Comparison of ENCODE assay signal across 14 cellular contexts in the genomic region with DNA sequence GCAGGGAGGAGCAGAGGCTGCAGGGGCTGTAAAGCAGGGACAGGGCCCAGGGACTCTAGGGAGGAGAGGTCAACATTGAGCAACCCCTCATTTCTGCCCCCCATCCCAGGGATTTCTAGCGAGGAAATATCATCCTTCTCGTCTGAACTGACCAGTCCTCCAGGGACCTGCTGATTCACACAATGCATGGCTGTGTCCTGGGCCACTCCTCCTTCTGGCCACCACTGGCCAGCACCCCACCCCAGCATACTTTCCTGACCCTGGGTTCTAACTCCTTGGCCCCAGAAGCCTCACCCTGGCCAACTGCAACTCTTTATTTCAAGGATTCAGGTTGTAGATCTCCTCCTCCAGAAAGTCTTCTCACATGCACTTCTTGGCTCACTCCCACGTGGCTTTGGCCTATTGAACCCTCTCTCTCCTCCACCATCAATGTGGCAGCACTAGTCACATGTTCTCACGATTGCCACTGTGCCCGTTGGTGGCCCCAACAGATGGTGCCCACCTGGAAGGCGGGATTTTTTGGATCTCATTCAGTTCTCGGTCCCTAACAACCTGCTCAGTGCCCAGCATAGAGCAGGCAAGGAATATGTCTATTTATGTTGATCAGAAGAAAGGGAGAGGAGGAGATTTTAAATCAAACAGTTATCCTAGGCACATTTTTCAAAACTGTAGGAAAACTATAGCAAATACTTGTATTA. TPM values are rescaled to one million over a fixed set of nuclear protein-coding genes. Genes with fewer than 3 reads are reported as not detected.
DNase-seq lines count a peak whose midpoint lies in the region; ATAC-seq and TF ChIP-seq lines count a peak whose summit lies in the region.
"Had no signal": no experiment of that assay in that cellular context is flagged by ENCODE, and none has a peak within 500 bp of the region (broad histone marks: within the 10 kb centered on the region; RNA-seq: fewer than 3 reads in every experiment).

No MANE protein-coding gene starts in this region.

- H3K27me3 Mint-ChIP-seq in endothelial cell (ENCODE audit: unreplicated experiment), result peaks cover 8% of the 10 kb centered on the region

- H3K27ac ChIP-seq in muscle layer of duodenum (ENCODE audit: low read length), result peak overlapping the region; percentile 61
- H3K27ac ChIP-seq in temporal lobe (ENCODE audit: low read depth, low read length), result peak overlapping the region; percentile 96

- H3K36me3 ChIP-seq in muscle layer of duodenum (ENCODE audit: control insufficient read depth in 1 of 2, insufficient read depth in 2 of 2, low read length in 2 of 2), result no peaks in the 10 kb centered on the region

- no peaks in the 10 kb centered on the region for H3K27me3 ChIP-seq in muscle layer of duodenum (ENCODE audit: low read depth, low read length)

- H3K4me1 Mint-ChIP-seq in endothelial cell (ENCODE audit: unreplicated experiment), result peaks cover 45% of the 10 kb centered on the region
- H3K4me1 Mint-ChIP-seq: immature natural killer cell had no signal

- H3K4me3 Mint-ChIP-seq in endothelial cell (ENCODE audit: unreplicated experiment), result no peak overlapping the region
- H3K4me3 Mint-ChIP-seq: immature natural killer cell had no signal

- DNase-seq in NCI-H2171 (lab: John Stamatoyannopoulos, UW), result peak; percentile 45
- no peak for DNase-seq in endothelial cell (ENCODE audit: low spot score)
- DNase-seq in stimulated activated CD4-positive, alpha-beta T cell treated with anti-CD3 and anti-CD28 coated beads, Interleukin-1b, Interleukin-23, amount 100 ng/mL, for 48 hours, result no peak
- no peak for DNase-seq in central memory CD4-positive, alpha-beta T cell
- no peak for DNase-seq in NCI-H510A (lab: John Stamatoyannopoulos, UW)
- DNase-seq: activated T-cell treated with anti-CD3 and anti-CD28 coated beads for 4 hours; HCEC 1CT; immature natural killer cell; NCI-H2227 treated with DMSO at 0.1 percent for 48 hours; retina; stimulated activated naive CD8-positive, alpha-beta T cell treated with anti-CD3 and anti-CD28 coated beads, Interleukin-15, Interleukin-2, amounts not matched to agents 100 U/mL and 50 U/mL, for 24 hours had no signal

- H3K9me3 ChIP-seq in muscle layer of duodenum (ENCODE audit: control insufficient read depth in 1 of 2, low read length in 2 of 2), result no peaks in the 10 kb centered on the region

- no peak overlapping the region for H3K4me3 ChIP-seq in muscle layer of duodenum (ENCODE audit: low read depth in 1 of 2, low read length in 2 of 2)

- H3K9me3 Mint-ChIP-seq in endothelial cell (ENCODE audit: unreplicated experiment), result no peaks in the 10 kb centered on the region
- H3K9me3 Mint-ChIP-seq: immature natural killer cell had no signal

- H3K36me3 Mint-ChIP-seq in endothelial cell (ENCODE audit: low read depth, unreplicated experiment), result no peaks in the 10 kb centered on the region
- H3K36me3 Mint-ChIP-seq: immature natural killer cell had no signal

- H3K4me1 ChIP-seq in muscle layer of duodenum (ENCODE audit: control insufficient read depth in 1 of 2, insufficient read depth in 2 of 2, low read length in 2 of 2), result peaks cover 50 to 65% of the 10 kb centered on the region in 2 donors

- peak overlapping the region; percentile 61 for H3K27ac Mint-ChIP-seq in endothelial cell (ENCODE audit: unreplicated experiment)
- H3K27ac Mint-ChIP-seq: immature natural killer cell had no signal

- no peak for TF ChIP-seq CTCF in endothelial cell (IDR thresholded peaks at IDR 0.05; ENCODE audit: unreplicated experiment)

- ATAC-seq in GM21526 (IDR thresholded peaks at IDR 0.05; ENCODE audit: low FRiP score, unreplicated experiment), result no peak
- ATAC-seq: stimulated activated naive CD8-positive, alpha-beta T cell treated with anti-CD3 and anti-CD28 coated beads, Interleukin-15, Interleukin-2, amounts not matched to agents 100 U/mL and 50 U/mL, for 24 hours had no signal

RNA-seq across cellular contexts. Expression of gene CUEDC1, which starts 41.5 kb away (rescaled TPM):
- total RNA-seq in endothelial cell (ENCODE audit: unreplicated experiment) (13.3 TPM), temporal lobe (9.1 TPM)
